In genomic region chr14:81401420-81402122, GRCh38 we compare ENCODE assay signal across 8 cellular contexts. TPM values are rescaled to one million over a fixed set of nuclear protein-coding genes. Genes with fewer than 3 reads are reported as not detected.
DNase-seq lines count a peak whose midpoint lies in the region; FAIRE-seq and TF ChIP-seq lines count a peak whose summit lies in the region.

No MANE protein-coding gene starts in this region.

- no peaks in the 10 kb centered on the region for H3K27me3 ChIP-seq in BE2C
- H3K27me3 ChIP-seq in small intestine (ENCODE audit: control insufficient read depth in 2 of 2, insufficient read depth in 2 of 2, low read length in 2 of 2): no peaks in the 10 kb centered on the region

- WGBS in small intestine, 3 donors: 87 to 94% (median 87%) methylated on average over 2 of the region's 2 CpGs

- H3K9me3 ChIP-seq in BE2C (no peaks in the 10 kb centered on the region), small intestine (ENCODE audit: control insufficient read depth, low read depth) (no peaks in the 10 kb centered on the region)

- H3K4me1 ChIP-seq in BE2C: peaks cover 19% of the 10 kb centered on the region
- peaks cover 0 to 3% of the 10 kb centered on the region in 2 donors for H3K4me1 ChIP-seq in small intestine (ENCODE audit: control insufficient read depth in 2 of 2, insufficient read depth in 1 of 2, low read depth in 1 of 2, low read length in 1 of 2)

- no peak overlapping the region for H3K27ac ChIP-seq in small intestine (ENCODE audit: low read depth in 1 of 2, low read length in 1 of 2)

- DNase-seq in AG10803 (ENCODE audit: low read depth): peak; percentile 96
- peak; percentile 92 for DNase-seq in H4 (ENCODE audit: low spot score)
- peak; percentile 82 for DNase-seq in RKO (ENCODE audit: low spot score)
- DNase-seq in hepatic stellate cell (ENCODE audit: low spot score): peak; percentile 8
- DNase-seq in BE2C: no peak
- no peak for DNase-seq in central memory CD4-positive, alpha-beta T cell
- no peak for DNase-seq in NCI-H524 (lab: John Stamatoyannopoulos, UW)
- DNase-seq in small intestine: no peak

- FAIRE-seq in small intestine (lab: Jason Lieb, UNC): no peak

- H3K4me3 ChIP-seq in AG10803 (ENCODE audit: low read length): peak overlapping the region; percentile 0; the same call in 1 of the 2 replicates
- H3K4me3 ChIP-seq in BE2C (ENCODE audit: low read depth, low read length): no peak overlapping the region
- H3K4me3 ChIP-seq in small intestine (ENCODE audit: low read depth in 1 of 2, low read length in 2 of 2): no peak overlapping the region

- H3K36me3 ChIP-seq in BE2C: peaks cover 17% of the 10 kb centered on the region
- no peaks in the 10 kb centered on the region for H3K36me3 ChIP-seq in small intestine (ENCODE audit: control insufficient read depth in 2 of 2, insufficient read depth in 2 of 2, low read length in 2 of 2)

- TF ChIP-seq CTCF in AG10803 (conservative IDR thresholded peaks at IDR 0.05; ENCODE audit: low read length) (no peak), BE2C (IDR thresholded peaks at IDR 0.05; ENCODE audit: low read depth, low read length) (no peak)

RNA-seq across cellular contexts. Expression of gene STON2, which starts 1.4 kb away (rescaled TPM):
- total RNA-seq in H4 (2014; rRNA removed; shearing (Covaris generic)): 6.3 and 6.9 TPM in 2 replicates
- 6.8 TPM for polyA plus RNA-seq in BE2C (2012; ENCODE audit: insufficient read depth, insufficient read length, low read depth)
- 1 to 10 TPM; 3.4 to 4.9 (median 3.7) TPM for polyA plus RNA-seq in small intestine

Comparison
In these comparisons a context has a peak if more than half of its experiments do, and no peak if none do; other contexts are left out.
1. DNase-seq: peak in AG10803 (single experiment), H4 (single experiment), RKO (single experiment) and hepatic stellate cell (single experiment); none in BE2C (single experiment), central memory CD4-positive, alpha-beta T cell (single experiment), NCI-H524 (0 of 2) and small intestine (single experiment).